19 cellular contexts compared by ENCODE assay signal in the genomic region with DNA sequence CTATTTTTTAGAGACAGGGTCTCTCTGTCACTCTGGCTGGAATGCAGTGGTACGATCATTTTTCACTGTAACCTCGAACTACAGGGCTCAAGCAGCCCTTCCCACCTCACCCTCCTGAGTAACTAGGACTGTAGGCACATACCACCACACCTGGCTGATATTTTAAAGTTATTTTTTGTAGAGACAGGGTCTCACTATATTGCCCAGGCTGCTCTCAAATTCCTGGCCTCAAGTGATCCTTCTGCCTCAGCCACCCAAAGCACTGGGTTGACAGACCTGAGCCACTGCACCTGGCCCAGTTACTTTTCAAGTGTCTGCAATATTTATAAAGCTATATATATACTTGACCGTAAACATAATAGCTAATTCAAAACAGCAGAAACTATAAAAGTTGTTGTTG.
A peak's percentile ranks its signal among the peaks of the same experiment; 100 is the strongest.
DNase-seq lines count a peak whose midpoint lies in the region; ATAC-seq and TF ChIP-seq lines count a peak whose summit lies in the region.
"Had no signal": no experiment of that assay in that cellular context is flagged by ENCODE, and none has a peak within 500 bp of the region (broad histone marks: within the 10 kb centered on the region; RNA-seq: fewer than 3 reads in every experiment).

No MANE protein-coding gene starts in this region.

- TF ChIP-seq CTCF in left ventricle myocardium inferior (IDR thresholded peaks at IDR 0.05; ENCODE audit: borderline replicate concordance) (no peak), HEK293 (tag by site-specific recombination; IDR thresholded peaks at IDR 0.05) (no peak), left lung (IDR thresholded peaks at IDR 0.05) (no peak)

- CTCF ChIA-PET in HEK293 (lab: Yijun Ruan, JAX) = interaction anchor here (1.6 kb wide), 1 partner anchor 17 kb away, joined by 3 read pairs; no protein-coding TSS in a partner anchor

- peak overlapping the region; percentile 6 for H3K27ac ChIP-seq in left ventricle myocardium inferior (replicated peaks)
- no peak overlapping the region for H3K27ac ChIP-seq in HEK293 (ENCODE audit: extremely low read depth, low read depth, low read length)
- H3K27ac ChIP-seq in left lung = no peak overlapping the region
- no peak overlapping the region for H3K27ac ChIP-seq in effector memory CD4-positive, alpha-beta T cell (ENCODE audit: insufficient read depth, low read length, poor library complexity, severe bottlenecking)
- H3K27ac ChIP-seq: A549; BLaER1 treated with 17β-estradiol and CSF1 and Interleukin-3, amounts not matched to agents 10 nM and 100 nM had no signal

- POLR2A ChIA-PET in HEK293 (lab: Yijun Ruan, JAX) = no interaction called here

- H3K9me3 ChIP-seq in left ventricle myocardium inferior (replicated peaks) (peaks cover 5% of the 10 kb centered on the region), HEK293 (ENCODE audit: control insufficient read depth, insufficient read depth, low read depth, low read length) (peaks cover 2% of the 10 kb centered on the region; the same call in 1 of the 2 replicates), left lung (no peaks in the 10 kb centered on the region)
- no peaks in the 10 kb centered on the region for H3K9me3 ChIP-seq in effector memory CD4-positive, alpha-beta T cell (ENCODE audit: control insufficient read depth, low read length)
- H3K9me3 ChIP-seq: A549, BE2C, HAP-1 had no signal

- intact Hi-C loops in left ventricle myocardium inferior (cut with micrococcal nuclease) = no loop called here
- intact Hi-C loops in Right ventricle myocardium inferior (cut with DNase I) = loop anchor here (5.0 kb wide), 1 partner anchor 72 kb away; no protein-coding TSS in a partner anchor
- intact Hi-C loops in left lung (cut with DNase I) = no loop called here

- DNase-seq in left ventricle myocardium inferior (no peak), Right ventricle myocardium inferior (ENCODE audit: missing footprints) (no peak), left lung (no peak)
- DNase-seq in effector memory CD4-positive, alpha-beta T cell = no peak
- DNase-seq: 8988T; ACHN; AML-193; BE2C; Calu3; CD4-positive, alpha-beta memory T cell; COR-L47; DMS79 treated with DMSO at 0.1 percent for 48 hours; GF-D8; GOT3 had no signal

- H3K4me1 ChIP-seq in left ventricle myocardium inferior = peaks cover 69% of the 10 kb centered on the region
- H3K4me1 ChIP-seq in HEK293 (ENCODE audit: control insufficient read depth, insufficient read depth, low read length) = no peaks in the 10 kb centered on the region
- peaks cover 4 to 11% of the 10 kb centered on the region in 2 donors for H3K4me1 ChIP-seq in left lung
- H3K4me1 ChIP-seq in effector memory CD4-positive, alpha-beta T cell (ENCODE audit: control insufficient read depth, insufficient read depth, low read length, poor library complexity, severe bottlenecking) = no peaks in the 10 kb centered on the region
- H3K4me1 ChIP-seq: A549, BE2C, HAP-1 had no signal

- ATAC-seq in Right ventricle myocardium inferior = no peak
- ATAC-seq in left lung = peak; percentile 33
- no peak for ATAC-seq in GM21526 (IDR thresholded peaks at IDR 0.05; ENCODE audit: low FRiP score, unreplicated experiment)
- ATAC-seq: A549 had no signal

- H3K27me3 ChIP-seq in left ventricle myocardium inferior (ENCODE audit: low read depth) (no peaks in the 10 kb centered on the region), left lung (no peaks in the 10 kb centered on the region)
- H3K27me3 ChIP-seq in effector memory CD4-positive, alpha-beta T cell (replicated peaks; ENCODE audit: control insufficient read depth, insufficient read depth, low read length, poor library complexity, severe bottlenecking) = no peaks in the 10 kb centered on the region
- H3K27me3 ChIP-seq: BE2C; BLaER1 treated with 17β-estradiol and CSF1 and Interleukin-3, amounts not matched to agents 10 nM and 100 nM had no signal

- H3K4me3 ChIP-seq in left ventricle myocardium inferior (no peak overlapping the region), HEK293 (ENCODE audit: low read depth, low read length) (no peak overlapping the region), left lung (no peak overlapping the region)
- no peak overlapping the region for H3K4me3 ChIP-seq in effector memory CD4-positive, alpha-beta T cell (ENCODE audit: insufficient read depth, low read depth, low read length, poor library complexity, severe bottlenecking)
- H3K4me3 ChIP-seq: A549; BLaER1 treated with 17β-estradiol and CSF1 and Interleukin-3, amounts not matched to agents 10 nM and 100 nM; HAP-1 had no signal

- H3K36me3 ChIP-seq in left ventricle myocardium inferior (no peaks in the 10 kb centered on the region), HEK293 (ENCODE audit: control insufficient read depth in 2 of 2, insufficient read depth in 1 of 2, low read length in 2 of 2) (peaks cover 0 to 3% of the 10 kb centered on the region in 2 experiments; a peak in 1 of 3 replicates), left lung (no peaks in the 10 kb centered on the region)
- no peaks in the 10 kb centered on the region for H3K36me3 ChIP-seq in effector memory CD4-positive, alpha-beta T cell (ENCODE audit: control insufficient read depth, insufficient read depth, low read length)
- H3K36me3 ChIP-seq: BE2C, HAP-1 had no signal

TF ChIP-seq in HEK293, 187 proteins besides CTCF, POLR2A, EP300 and RAD21:
- no peak for TF ChIP-seq FEZF1 (tag by site-specific recombination; IDR thresholded peaks at IDR 0.05)
- TF ChIP-seq KLF1 (tag by site-specific recombination; IDR thresholded peaks at IDR 0.05) = no peak
- TF ChIP-seq ZNF121 (tag by site-specific recombination; IDR thresholded peaks at IDR 0.05) = peak; percentile 68
- no peak for TF ChIP-seq ZNF239 (tag by site-specific recombination; IDR thresholded peaks at IDR 0.05)
